In genomic region chr2:152499411-152499810, GRCh38 we compare ENCODE assay signal across 11 cellular contexts.
DNase-seq lines count a peak whose midpoint lies in the region; ATAC-seq and TF ChIP-seq lines count a peak whose summit lies in the region.
"Had no signal": no experiment of that assay in that cellular context is flagged by ENCODE, and none has a peak within 500 bp of the region (broad histone marks: within the 10 kb centered on the region; RNA-seq: fewer than 3 reads in every experiment).

No MANE protein-coding gene starts in this region.

- intact Hi-C loops in ascending aorta (cut with DNase I), result no loop called here

- TF ChIP-seq CTCF in ascending aorta (IDR thresholded peaks at IDR 0.05), result no peak
- TF ChIP-seq CTCF in liver (IDR thresholded peaks at IDR 0.05; ENCODE audit: low read depth, low read length, missing input control), result no peak

- H3K27me3 ChIP-seq in ascending aorta (no peaks in the 10 kb centered on the region), liver (ENCODE audit: control insufficient read depth in 4 of 4, insufficient read depth in 4 of 4, low read length in 3 of 4) (no peaks in the 10 kb centered on the region)
- H3K27me3 ChIP-seq in effector memory CD4-positive, alpha-beta T cell (replicated peaks; ENCODE audit: control insufficient read depth, insufficient read depth, low read length, poor library complexity, severe bottlenecking), result no peaks in the 10 kb centered on the region

- H3K27ac Mint-ChIP-seq in stimulated activated memory B cell treated with anti-CD40 and anti-IgM and Interleukin-4, amounts not matched to agents 10 μg/mL and 1 μg/mL and 100 μg/mL, for 72 hours, result peak overlapping the region; percentile 11
- H3K27ac Mint-ChIP-seq in activated CD8-positive, alpha-beta T cell treated with anti-CD3 and anti-CD28 coated beads, Interleukin-2, amount 10 ng/mL, durations not matched to agents 7 days and 5 days, result no peak overlapping the region

- WGBS in liver, result 81% methylated on average over 3 of the region's 3 CpGs

- CTCF ChIA-PET in activated CD8-positive, alpha-beta T cell treated with anti-CD3 and anti-CD28 coated beads, Interleukin-2, amount 10 ng/mL, durations not matched to agents 7 days and 5 days (lab: Charles Lee), result no interaction called here

- no peak overlapping the region for H3K9ac ChIP-seq in liver (ENCODE audit: low read depth in 1 of 2, low read length in 2 of 2)

- H3K9me3 Mint-ChIP-seq in stimulated activated memory B cell treated with anti-CD40 and anti-IgM and Interleukin-4, amounts not matched to agents 10 μg/mL and 1 μg/mL and 100 μg/mL, for 72 hours, result peaks cover 10% of the 10 kb centered on the region
- H3K9me3 Mint-ChIP-seq in activated CD8-positive, alpha-beta T cell treated with anti-CD3 and anti-CD28 coated beads, Interleukin-2, amount 10 ng/mL, durations not matched to agents 7 days and 5 days (ENCODE audit: insufficient read depth), result no peaks in the 10 kb centered on the region

- H3K4me3 ChIP-seq in ascending aorta, result no peak overlapping the region
- no peak overlapping the region for H3K4me3 ChIP-seq in liver (ENCODE audit: low read depth in 1 of 3, low read length in 3 of 3)
- no peak overlapping the region for H3K4me3 ChIP-seq in effector memory CD4-positive, alpha-beta T cell (ENCODE audit: insufficient read depth, low read depth, low read length, poor library complexity, severe bottlenecking)

- no peaks in the 10 kb centered on the region for H3K9me3 ChIP-seq in ascending aorta
- H3K9me3 ChIP-seq in liver (ENCODE audit: control insufficient read depth in 4 of 4, low read length in 3 of 4), result no peaks in the 10 kb centered on the region
- H3K9me3 ChIP-seq in effector memory CD4-positive, alpha-beta T cell (ENCODE audit: control insufficient read depth, low read length), result no peaks in the 10 kb centered on the region

- ATAC-seq in GM21381 (IDR thresholded peaks at IDR 0.05; ENCODE audit: unreplicated experiment) (peak; percentile 8), GM21529 (IDR thresholded peaks at IDR 0.05; ENCODE audit: unreplicated experiment) (no peak)
- ATAC-seq in stimulated activated memory B cell treated with anti-CD40 and anti-IgM and Interleukin-4, amounts not matched to agents 10 μg/mL and 1 μg/mL and 100 μg/mL, for 72 hours, result no peak
- ATAC-seq in activated CD8-positive, alpha-beta T cell treated with anti-CD3 and anti-CD28 coated beads, Interleukin-2, amount 10 ng/mL, durations not matched to agents 7 days and 5 days, result no peak

- H3K27me3 Mint-ChIP-seq in stimulated activated memory B cell treated with anti-CD40 and anti-IgM and Interleukin-4, amounts not matched to agents 10 μg/mL and 1 μg/mL and 100 μg/mL, for 72 hours, result peaks cover 15% of the 10 kb centered on the region
- peaks cover 6% of the 10 kb centered on the region for H3K27me3 Mint-ChIP-seq in activated CD8-positive, alpha-beta T cell treated with anti-CD3 and anti-CD28 coated beads, Interleukin-2, amount 10 ng/mL, durations not matched to agents 7 days and 5 days (ENCODE audit: low read depth)

- H3K4me1 ChIP-seq in ascending aorta (peaks cover 7 to 25% of the 10 kb centered on the region in 2 donors), liver (ENCODE audit: control insufficient read depth in 4 of 4, insufficient read depth in 4 of 4, low read length in 3 of 4) (no peaks in the 10 kb centered on the region)
- no peaks in the 10 kb centered on the region for H3K4me1 ChIP-seq in effector memory CD4-positive, alpha-beta T cell (ENCODE audit: control insufficient read depth, insufficient read depth, low read length, poor library complexity, severe bottlenecking)

- TF ChIP-seq RAD21 in liver (IDR thresholded peaks at IDR 0.05), result no peak

- H3K27ac ChIP-seq in ascending aorta (peak overlapping the region; percentile 63 to 70), liver (ENCODE audit: low read depth in 1 of 2, low read length in 2 of 2) (peak overlapping the region; percentile 4 to 50)
- H3K27ac ChIP-seq in effector memory CD4-positive, alpha-beta T cell (ENCODE audit: insufficient read depth, low read length, poor library complexity, severe bottlenecking), result no peak overlapping the region

- peaks cover 9% of the 10 kb centered on the region for H3K4me1 Mint-ChIP-seq in stimulated activated memory B cell treated with anti-CD40 and anti-IgM and Interleukin-4, amounts not matched to agents 10 μg/mL and 1 μg/mL and 100 μg/mL, for 72 hours
- H3K4me1 Mint-ChIP-seq in activated CD8-positive, alpha-beta T cell treated with anti-CD3 and anti-CD28 coated beads, Interleukin-2, amount 10 ng/mL, durations not matched to agents 7 days and 5 days (ENCODE audit: low read depth), result no peaks in the 10 kb centered on the region

- DNase-seq in ascending aorta (ENCODE audit: low spot score in 2 of 2), result no peak
- no peak for DNase-seq in effector memory CD4-positive, alpha-beta T cell
- no peak for DNase-seq in activated effector memory CD4-positive, alpha-beta T cell treated with Interleukin-2 at 50 U/mL for 16 hours
- DNase-seq in activated CD8-positive, alpha-beta T cell treated with anti-CD3 and anti-CD28 coated beads, Interleukin-2, amount 10 ng/mL, durations not matched to agents 7 days and 5 days, result no peak
- DNase-seq: erythroblast, KG1, NCI-H2081 had no signal

- no peaks in the 10 kb centered on the region for H3K36me3 Mint-ChIP-seq in stimulated activated memory B cell treated with anti-CD40 and anti-IgM and Interleukin-4, amounts not matched to agents 10 μg/mL and 1 μg/mL and 100 μg/mL, for 72 hours
- H3K36me3 Mint-ChIP-seq in activated CD8-positive, alpha-beta T cell treated with anti-CD3 and anti-CD28 coated beads, Interleukin-2, amount 10 ng/mL, durations not matched to agents 7 days and 5 days (ENCODE audit: low read depth), result no peaks in the 10 kb centered on the region

- H3K4me3 Mint-ChIP-seq in stimulated activated memory B cell treated with anti-CD40 and anti-IgM and Interleukin-4, amounts not matched to agents 10 μg/mL and 1 μg/mL and 100 μg/mL, for 72 hours, result no peak overlapping the region
- H3K4me3 Mint-ChIP-seq in activated CD8-positive, alpha-beta T cell treated with anti-CD3 and anti-CD28 coated beads, Interleukin-2, amount 10 ng/mL, durations not matched to agents 7 days and 5 days, result no peak overlapping the region

- POLR2A ChIA-PET in activated CD8-positive, alpha-beta T cell treated with anti-CD3 and anti-CD28 coated beads, Interleukin-2, amount 10 ng/mL, durations not matched to agents 7 days and 5 days (lab: Charles Lee), result no interaction called here

- H3K36me3 ChIP-seq in ascending aorta, result no peaks in the 10 kb centered on the region
- H3K36me3 ChIP-seq in liver (ENCODE audit: control insufficient read depth in 4 of 4, insufficient read depth in 3 of 4, low read depth in 1 of 4, low read length in 3 of 4), result no peaks in the 10 kb centered on the region
- no peaks in the 10 kb centered on the region for H3K36me3 ChIP-seq in effector memory CD4-positive, alpha-beta T cell (ENCODE audit: control insufficient read depth, insufficient read depth, low read length)

TF ChIP-seq in liver, 16 proteins besides CTCF, POLR2A, EP300 and RAD21:
- TF ChIP-seq NR2F2 (IDR thresholded peaks at IDR 0.05) (no peak), SP1 (IDR thresholded peaks at IDR 0.05) (no peak), YY1 (IDR thresholded peaks at IDR 0.05) (no peak), MAX (IDR thresholded peaks at IDR 0.05) (no peak), TAF1 (conservative IDR thresholded peaks at IDR 0.05) (no peak), FOXA1 (IDR thresholded peaks at IDR 0.05) (no peak), EGR1 (IDR thresholded peaks at IDR 0.05; ENCODE audit: low read depth in 2 of 2) (no peak)
- TF ChIP-seq, protein P1, sequence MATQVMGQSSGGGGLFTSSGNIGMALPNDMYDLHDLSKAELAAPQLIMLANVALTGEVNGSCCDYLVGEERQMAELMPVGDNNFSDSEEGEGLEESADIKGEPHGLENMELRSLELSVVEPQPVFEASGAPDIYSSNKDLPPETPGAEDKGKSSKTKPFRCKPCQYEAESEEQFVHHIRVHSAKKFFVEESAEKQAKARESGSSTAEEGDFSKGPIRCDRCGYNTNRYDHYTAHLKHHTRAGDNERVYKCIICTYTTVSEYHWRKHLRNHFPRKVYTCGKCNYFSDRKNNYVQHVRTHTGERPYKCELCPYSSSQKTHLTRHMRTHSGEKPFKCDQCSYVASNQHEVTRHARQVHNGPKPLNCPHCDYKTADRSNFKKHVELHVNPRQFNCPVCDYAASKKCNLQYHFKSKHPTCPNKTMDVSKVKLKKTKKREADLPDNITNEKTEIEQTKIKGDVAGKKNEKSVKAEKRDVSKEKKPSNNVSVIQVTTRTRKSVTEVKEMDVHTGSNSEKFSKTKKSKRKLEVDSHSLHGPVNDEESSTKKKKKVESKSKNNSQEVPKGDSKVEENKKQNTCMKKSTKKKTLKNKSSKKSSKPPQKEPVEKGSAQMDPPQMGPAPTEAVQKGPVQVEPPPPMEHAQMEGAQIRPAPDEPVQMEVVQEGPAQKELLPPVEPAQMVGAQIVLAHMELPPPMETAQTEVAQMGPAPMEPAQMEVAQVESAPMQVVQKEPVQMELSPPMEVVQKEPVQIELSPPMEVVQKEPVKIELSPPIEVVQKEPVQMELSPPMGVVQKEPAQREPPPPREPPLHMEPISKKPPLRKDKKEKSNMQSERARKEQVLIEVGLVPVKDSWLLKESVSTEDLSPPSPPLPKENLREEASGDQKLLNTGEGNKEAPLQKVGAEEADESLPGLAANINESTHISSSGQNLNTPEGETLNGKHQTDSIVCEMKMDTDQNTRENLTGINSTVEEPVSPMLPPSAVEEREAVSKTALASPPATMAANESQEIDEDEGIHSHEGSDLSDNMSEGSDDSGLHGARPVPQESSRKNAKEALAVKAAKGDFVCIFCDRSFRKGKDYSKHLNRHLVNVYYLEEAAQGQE (IDR thresholded peaks at IDR 0.05), result no peak
- TF ChIP-seq, protein P2, sequence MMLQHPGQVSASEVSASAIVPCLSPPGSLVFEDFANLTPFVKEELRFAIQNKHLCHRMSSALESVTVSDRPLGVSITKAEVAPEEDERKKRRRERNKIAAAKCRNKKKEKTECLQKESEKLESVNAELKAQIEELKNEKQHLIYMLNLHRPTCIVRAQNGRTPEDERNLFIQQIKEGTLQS (IDR thresholded peaks at IDR 0.05), result no peak
